ENCODE assay signal across 17 cellular contexts in the genomic region with DNA sequence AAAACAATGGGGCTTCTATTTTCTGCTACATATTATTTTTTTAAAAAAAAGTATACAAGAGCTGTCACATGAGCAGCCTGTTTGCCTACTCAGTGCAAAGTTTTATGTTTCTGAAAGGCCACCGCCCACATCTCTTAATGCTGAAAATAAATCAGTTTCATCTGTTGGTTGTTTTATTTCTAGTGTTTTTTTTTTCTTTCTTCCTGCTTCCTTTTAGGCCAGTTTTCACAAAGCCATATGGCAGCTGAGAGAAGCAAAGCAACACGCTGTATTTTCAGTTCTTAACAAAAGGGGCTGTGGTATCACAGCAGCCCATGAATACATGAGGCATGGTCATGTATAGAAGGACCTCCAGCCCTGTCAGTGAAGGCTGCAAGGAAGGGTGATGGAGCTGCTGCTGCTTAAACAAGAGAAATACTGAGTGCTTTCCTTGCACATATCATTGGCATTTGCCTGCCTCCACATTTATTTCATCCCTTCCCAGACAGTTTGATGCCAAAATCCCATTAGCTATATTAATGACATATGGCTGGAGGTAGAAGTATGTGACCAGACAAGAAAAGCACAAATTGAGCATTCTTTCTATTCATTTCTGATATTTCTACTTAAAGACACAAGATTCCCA.
DNase-seq lines count a peak whose midpoint lies in the region; ATAC-seq and TF ChIP-seq lines count a peak whose summit lies in the region.
"Had no signal": no experiment of that assay in that cellular context is flagged by ENCODE, and none has a peak within 500 bp of the region (broad histone marks: within the 10 kb centered on the region; RNA-seq: fewer than 3 reads in every experiment).

No MANE protein-coding gene starts in this region.

- H3K27me3 ChIP-seq in uterus (no peaks in the 10 kb centered on the region), psoas muscle (ENCODE audit: insufficient read depth in 3 of 3, low read length in 2 of 3) (no peaks in the 10 kb centered on the region), upper lobe of right lung (no peaks in the 10 kb centered on the region)
- H3K27me3 ChIP-seq: breast epithelium had no signal

- H3K4me3 ChIP-seq in uterus, result no peak overlapping the region
- no peak overlapping the region for H3K4me3 ChIP-seq in psoas muscle
- no peak overlapping the region for H3K4me3 ChIP-seq in upper lobe of right lung
- H3K4me3 ChIP-seq: breast epithelium had no signal

- H3K36me3 ChIP-seq in uterus, result no peaks in the 10 kb centered on the region
- no peaks in the 10 kb centered on the region for H3K36me3 ChIP-seq in psoas muscle (ENCODE audit: insufficient read depth in 1 of 2, low read depth in 1 of 2)
- no peaks in the 10 kb centered on the region for H3K36me3 ChIP-seq in upper lobe of right lung
- H3K36me3 ChIP-seq: breast epithelium had no signal

- peak; percentile 36 for DNase-seq in DMS 273 (lab: John Stamatoyannopoulos, UW; ENCODE audit: unreplicated experiment)
- DNase-seq in DMS 273 treated with DMSO at 0.1 percent for 48 hours (lab: John Stamatoyannopoulos, UW), result no peak
- peak; percentile 71 for DNase-seq in left kidney (ENCODE audit: low read depth, low spot score)
- DNase-seq in uterus, result peak in 1 of 2 donors; percentile 17
- DNase-seq in psoas muscle, result no peak
- no peak for DNase-seq in upper lobe of right lung
- DNase-seq: activated naive CD4-positive, alpha-beta T cell treated with anti-CD3 and anti-CD28 coated beads for 36 hours; effector CD4-positive, alpha-beta T cell; H7; KBM-7; NCI-H1417 treated with DMSO at 0.1 percent for 48 hours; PC-3; stimulated activated CD4-positive, alpha-beta T cell treated with anti-CD3 and anti-CD28 coated beads, Interleukin-2, amount 100 ng/mL, for 48 hours had no signal

- peaks cover 19% of the 10 kb centered on the region for H3K4me1 Mint-ChIP-seq in brain

- WGBS in psoas muscle, 3 donors, result 13 to 28% (median 16%) methylated on average over 2 of the region's 2 CpGs

- H3K9me3 Mint-ChIP-seq in brain, result peaks cover 6 to 11% (median 8%) of the 10 kb centered on the region in 5 experiments

- H3K27ac Mint-ChIP-seq in brain, result peak overlapping the region in 4 of 5 experiments; percentile 66 to 96 (median 87)
- H3K27ac Mint-ChIP-seq: activated naive CD4-positive, alpha-beta T cell treated with anti-CD3 and anti-CD28 coated beads for 36 hours had no signal

- H3K27me3 Mint-ChIP-seq in brain, result peaks cover 4% of the 10 kb centered on the region

- no peak for TF ChIP-seq POLR2A in uterus (IDR thresholded peaks at IDR 0.05)

- peak overlapping the region in 3 of 5 experiments; percentile 11 to 46 (median 45) for H3K4me3 Mint-ChIP-seq in brain
- H3K4me3 Mint-ChIP-seq: activated naive CD4-positive, alpha-beta T cell treated with anti-CD3 and anti-CD28 coated beads for 36 hours had no signal

- H3K27ac ChIP-seq in uterus (peak overlapping the region; percentile 1 to 51), psoas muscle (no peak overlapping the region), upper lobe of right lung (no peak overlapping the region)
- H3K27ac ChIP-seq: 22Rv1, breast epithelium had no signal

- H3K36me3 Mint-ChIP-seq in brain, result no peaks in the 10 kb centered on the region

- ATAC-seq in psoas muscle (no peak), GM18873 (IDR thresholded peaks at IDR 0.05; ENCODE audit: low FRiP score, unreplicated experiment) (no peak), upper lobe of right lung (no peak)
- ATAC-seq: PC-3 had no signal

- intact Hi-C loops in uterus (cut with DNase I; ENCODE audit: low total_unique reads), result no loop called here
- intact Hi-C loops in psoas muscle (cut with DNase I), result no loop called here
- intact Hi-C loops in upper lobe of right lung (cut with DNase I), result no loop called here

- H3K4me1 ChIP-seq in uterus (peaks cover 0 to 4% of the 10 kb centered on the region in 2 donors), psoas muscle (no peaks in the 10 kb centered on the region), upper lobe of right lung (no peaks in the 10 kb centered on the region)

- no peaks in the 10 kb centered on the region for H3K9me3 ChIP-seq in uterus
- no peaks in the 10 kb centered on the region for H3K9me3 ChIP-seq in psoas muscle
- H3K9me3 ChIP-seq in upper lobe of right lung, result no peaks in the 10 kb centered on the region
- H3K9me3 ChIP-seq: breast epithelium had no signal

- TF ChIP-seq CTCF in brain (conservative IDR thresholded peaks at IDR 0.05), result no peak
- TF ChIP-seq CTCF in uterus (IDR thresholded peaks at IDR 0.05), result no peak
- TF ChIP-seq CTCF in psoas muscle (IDR thresholded peaks at IDR 0.05), result no peak
- TF ChIP-seq CTCF in upper lobe of right lung (IDR thresholded peaks at IDR 0.05), result no peak

Comparison
In these comparisons a context has a peak if more than half of its experiments do, and no peak if none do; other contexts are left out.
1. DNase-seq: peak in DMS 273 (single experiment) and left kidney (single experiment); none in DMS 273 treated with DMSO at 0.1 percent for 48 hours (single experiment), psoas muscle (0 of 2) and upper lobe of right lung (single experiment).
2. H3K27ac ChIP-seq: peak in uterus (2 of 2); none in psoas muscle (single experiment) and upper lobe of right lung (single experiment).